Comparison of ENCODE assay signal across 15 cellular contexts in the genomic region with DNA sequence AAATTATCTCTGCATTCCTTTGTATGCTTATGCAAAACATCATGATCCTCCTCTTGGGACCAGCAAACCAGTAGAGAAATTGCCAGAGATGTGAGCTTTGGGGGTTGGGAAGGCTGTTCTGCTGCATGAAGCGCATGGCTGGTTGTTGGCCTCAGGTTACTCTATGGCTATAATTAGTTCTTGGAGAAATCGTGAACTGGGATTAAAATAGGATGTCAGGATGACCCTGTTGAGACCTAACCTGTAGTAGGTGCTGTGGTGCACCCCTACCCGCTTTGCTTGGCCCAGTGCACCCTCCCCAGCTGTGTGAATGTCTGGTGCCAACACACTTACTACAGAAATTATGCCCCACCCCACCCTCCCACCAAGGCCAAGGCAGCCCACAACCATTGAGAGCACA.
"Had no signal": no experiment of that assay in that cellular context is flagged by ENCODE, and none has a peak within 500 bp of the region (broad histone marks: within the 10 kb centered on the region; RNA-seq: fewer than 3 reads in every experiment).

No MANE protein-coding gene starts in this region.

- H3K27ac ChIP-seq: colonic mucosa, left lung, lower lobe of right lung, pancreas, right lobe of liver, testis, tibial nerve had no signal

- H3K27me3 ChIP-seq: colonic mucosa, left lung, pancreas, right lobe of liver, testis, tibial nerve had no signal

- ATAC-seq: left lung; lower lobe of right lung; natural killer cell treated with Interleukin-12 subunit alpha and Interleukin-12 subunit beta and Interleukin-15 and Interleukin-18, amount 100 ng/mL, for 72 hours; pancreas; right lobe of liver; stimulated activated memory B cell treated with anti-CD40 and anti-IgM and Interleukin-4, amounts not matched to agents 10 μg/mL and 1 μg/mL and 100 μg/mL, for 72 hours; stimulated activated naive CD8-positive, alpha-beta T cell treated with anti-CD3 and anti-CD28 coated beads, Interleukin-15, amount 100 ng/mL, for 72 hours had no signal

- H3K4me1 ChIP-seq: colonic mucosa, left lung, lower lobe of right lung, pancreas had no signal

- H3K36me3 ChIP-seq: colonic mucosa, left lung, lower lobe of right lung, pancreas, right lobe of liver had no signal

- DNase-seq: colonic mucosa; dermis blood vessel endothelial cell; glutamatergic neuron; islet precursor cell; left lung; lower lobe of right lung; occipital lobe; pancreas; right lobe of liver; stimulated activated CD4-positive, alpha-beta T cell treated with anti-CD3 and anti-CD28 coated beads, Interleukin-4, amount 100 ng/mL, for 24 hours; stimulated activated naive CD8-positive, alpha-beta T cell treated with anti-CD3 and anti-CD28 coated beads, Interleukin-15, amount 100 ng/mL, for 72 hours; testis had no signal

- H3K9me3 ChIP-seq: colonic mucosa, left lung, lower lobe of right lung, pancreas, right lobe of liver, testis, tibial nerve had no signal

- H3K4me3 ChIP-seq: colonic mucosa, left lung, lower lobe of right lung, pancreas, right lobe of liver, testis, tibial nerve had no signal
